Comparison of ENCODE assay signal across 1 cellular context in genomic region chr22:38632528-38632927, GRCh38.
TF ChIP-seq lines count a peak whose summit lies in the region.

No MANE protein-coding gene starts in this region.

TF ChIP-seq in K562, 482 proteins besides CTCF, POLR2A, EP300 and RAD21:
- TF ChIP-seq HNRNPUL1 (IDR thresholded peaks at IDR 0.05; ENCODE audit: low read length) (no peak), MIER1 (IDR thresholded peaks at IDR 0.05; ENCODE audit: low read depth) (no peak), CTBP1 (IDR thresholded peaks at IDR 0.05; ENCODE audit: borderline replicate concordance) (no peak), ZC3H11A (IDR thresholded peaks at IDR 0.05; ENCODE audit: low read depth, low read length) (no peak), ELF4 (CRISPR knock-in tag; IDR thresholded peaks at IDR 0.05) (no peak), SMAD4 (CRISPR knock-in tag; conservative IDR thresholded peaks at IDR 0.05) (no peak), MEF2A (IDR thresholded peaks at IDR 0.05; ENCODE audit: control insufficient read depth, low read depth, low read length) (no peak), HNRNPK (IDR thresholded peaks at IDR 0.05; ENCODE audit: low read depth, low read length, poor library complexity, severe bottlenecking) (no peak), ZNF696 (CRISPR knock-in tag; conservative IDR thresholded peaks at IDR 0.05) (no peak), NONO (IDR thresholded peaks at IDR 0.05; ENCODE audit: low read depth in 2 of 2, low read length in 1 of 2) (no peak), CBFA2T3 (IDR thresholded peaks at IDR 0.05) (peak; percentile 61), SMAD2 (IDR thresholded peaks at IDR 0.05; ENCODE audit: low read depth, low read length) (no peak), SP1 (CRISPR knock-in tag; IDR thresholded peaks at IDR 0.05) (no peak), TCF3 (CRISPR knock-in tag; IDR thresholded peaks at IDR 0.05) (peak; percentile 45; the same call in 1 of the 2 replicates), MAFF (IDR thresholded peaks at IDR 0.05; ENCODE audit: low read length) (no peak), HMG20A (CRISPR knock-in tag; conservative IDR thresholded peaks at IDR 0.05) (no peak), ZC3H4 (CRISPR knock-in tag; IDR thresholded peaks at IDR 0.05; ENCODE audit: borderline replicate concordance) (no peak), DPF2 (IDR thresholded peaks at IDR 0.05) (0 out of 2 replicates have a peak, but pooled peaks have one; percentile 14), ZBTB8A (IDR thresholded peaks at IDR 0.05; ENCODE audit: partially characterized antibody) (no peak), ZNF75A (CRISPR knock-in tag; IDR thresholded peaks at IDR 0.05) (no peak), NFYB (IDR thresholded peaks at IDR 0.05; ENCODE audit: extremely low read depth, insufficient read length) (no peak), RBFOX2 (IDR thresholded peaks at IDR 0.05; ENCODE audit: low read depth, low read length) (no peak), FUS (optimal IDR thresholded peaks at IDR 0.05; ENCODE audit: low read depth, low read length) (no peak), TAL1 (IDR thresholded peaks at IDR 0.05) (peak; percentile 57), BHLHE40 (IDR thresholded peaks at IDR 0.05; ENCODE audit: low read length) (no peak), ARID1B (IDR thresholded peaks at IDR 0.05) (peak; percentile 23; the same call in 1 of the 2 replicates), TCFL5 (CRISPR knock-in tag; conservative IDR thresholded peaks at IDR 0.05) (no peak), ILK (tag; IDR thresholded peaks at IDR 0.05; ENCODE audit: borderline replicate concordance, low read depth) (no peak), CBFA2T2 (conservative IDR thresholded peaks at IDR 0.05) (peak; percentile 25; the same call in 1 of the 2 replicates), ASH1L (IDR thresholded peaks at IDR 0.05; ENCODE audit: borderline replicate concordance, low read depth, partially characterized antibody) (no peak), ZNF253 (CRISPR knock-in tag; conservative IDR thresholded peaks at IDR 0.05) (no peak)
- TF ChIP-seq, protein P1, sequence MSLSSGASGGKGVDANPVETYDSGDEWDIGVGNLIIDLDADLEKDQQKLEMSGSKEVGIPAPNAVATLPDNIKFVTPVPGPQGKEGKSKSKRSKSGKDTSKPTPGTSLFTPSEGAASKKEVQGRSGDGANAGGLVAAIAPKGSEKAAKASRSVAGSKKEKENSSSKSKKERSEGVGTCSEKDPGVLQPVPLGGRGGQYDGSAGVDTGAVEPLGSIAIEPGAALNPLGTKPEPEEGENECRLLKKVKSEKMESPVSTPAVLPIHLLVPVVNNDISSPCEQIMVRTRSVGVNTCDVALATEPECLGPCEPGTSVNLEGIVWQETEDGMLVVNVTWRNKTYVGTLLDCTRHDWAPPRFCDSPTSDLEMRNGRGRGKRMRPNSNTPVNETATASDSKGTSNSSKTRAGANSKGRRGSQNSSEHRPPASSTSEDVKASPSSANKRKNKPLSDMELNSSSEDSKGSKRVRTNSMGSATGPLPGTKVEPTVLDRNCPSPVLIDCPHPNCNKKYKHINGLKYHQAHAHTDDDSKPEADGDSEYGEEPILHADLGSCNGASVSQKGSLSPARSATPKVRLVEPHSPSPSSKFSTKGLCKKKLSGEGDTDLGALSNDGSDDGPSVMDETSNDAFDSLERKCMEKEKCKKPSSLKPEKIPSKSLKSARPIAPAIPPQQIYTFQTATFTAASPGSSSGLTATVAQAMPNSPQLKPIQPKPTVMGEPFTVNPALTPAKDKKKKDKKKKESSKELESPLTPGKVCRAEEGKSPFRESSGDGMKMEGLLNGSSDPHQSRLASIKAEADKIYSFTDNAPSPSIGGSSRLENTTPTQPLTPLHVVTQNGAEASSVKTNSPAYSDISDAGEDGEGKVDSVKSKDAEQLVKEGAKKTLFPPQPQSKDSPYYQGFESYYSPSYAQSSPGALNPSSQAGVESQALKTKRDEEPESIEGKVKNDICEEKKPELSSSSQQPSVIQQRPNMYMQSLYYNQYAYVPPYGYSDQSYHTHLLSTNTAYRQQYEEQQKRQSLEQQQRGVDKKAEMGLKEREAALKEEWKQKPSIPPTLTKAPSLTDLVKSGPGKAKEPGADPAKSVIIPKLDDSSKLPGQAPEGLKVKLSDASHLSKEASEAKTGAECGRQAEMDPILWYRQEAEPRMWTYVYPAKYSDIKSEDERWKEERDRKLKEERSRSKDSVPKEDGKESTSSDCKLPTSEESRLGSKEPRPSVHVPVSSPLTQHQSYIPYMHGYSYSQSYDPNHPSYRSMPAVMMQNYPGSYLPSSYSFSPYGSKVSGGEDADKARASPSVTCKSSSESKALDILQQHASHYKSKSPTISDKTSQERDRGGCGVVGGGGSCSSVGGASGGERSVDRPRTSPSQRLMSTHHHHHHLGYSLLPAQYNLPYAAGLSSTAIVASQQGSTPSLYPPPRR (CRISPR knock-in tag; IDR thresholded peaks at IDR 0.05; ENCODE audit: borderline replicate concordance), result no peak
- TF ChIP-seq, protein P2, sequence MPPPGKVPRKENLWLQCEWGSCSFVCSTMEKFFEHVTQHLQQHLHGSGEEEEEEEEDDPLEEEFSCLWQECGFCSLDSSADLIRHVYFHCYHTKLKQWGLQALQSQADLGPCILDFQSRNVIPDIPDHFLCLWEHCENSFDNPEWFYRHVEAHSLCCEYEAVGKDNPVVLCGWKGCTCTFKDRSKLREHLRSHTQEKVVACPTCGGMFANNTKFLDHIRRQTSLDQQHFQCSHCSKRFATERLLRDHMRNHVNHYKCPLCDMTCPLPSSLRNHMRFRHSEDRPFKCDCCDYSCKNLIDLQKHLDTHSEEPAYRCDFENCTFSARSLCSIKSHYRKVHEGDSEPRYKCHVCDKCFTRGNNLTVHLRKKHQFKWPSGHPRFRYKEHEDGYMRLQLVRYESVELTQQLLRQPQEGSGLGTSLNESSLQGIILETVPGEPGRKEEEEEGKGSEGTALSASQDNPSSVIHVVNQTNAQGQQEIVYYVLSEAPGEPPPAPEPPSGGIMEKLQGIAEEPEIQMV (tag; conservative IDR thresholded peaks at IDR 0.05; ENCODE audit: low read depth), result no peak
- TF ChIP-seq, protein P3, sequence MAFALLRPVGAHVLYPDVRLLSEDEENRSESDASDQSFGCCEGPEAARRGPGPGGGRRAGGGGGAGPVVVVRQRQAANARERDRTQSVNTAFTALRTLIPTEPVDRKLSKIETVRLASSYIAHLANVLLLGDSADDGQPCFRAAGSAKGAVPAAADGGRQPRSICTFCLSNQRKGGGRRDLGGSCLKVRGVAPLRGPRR (CRISPR knock-in tag; IDR thresholded peaks at IDR 0.05), result no peak
TF ChIP-seq in K562: peak in this region for 6.
